Comparison of ENCODE assay signal across 1 cellular context in the genomic region with DNA sequence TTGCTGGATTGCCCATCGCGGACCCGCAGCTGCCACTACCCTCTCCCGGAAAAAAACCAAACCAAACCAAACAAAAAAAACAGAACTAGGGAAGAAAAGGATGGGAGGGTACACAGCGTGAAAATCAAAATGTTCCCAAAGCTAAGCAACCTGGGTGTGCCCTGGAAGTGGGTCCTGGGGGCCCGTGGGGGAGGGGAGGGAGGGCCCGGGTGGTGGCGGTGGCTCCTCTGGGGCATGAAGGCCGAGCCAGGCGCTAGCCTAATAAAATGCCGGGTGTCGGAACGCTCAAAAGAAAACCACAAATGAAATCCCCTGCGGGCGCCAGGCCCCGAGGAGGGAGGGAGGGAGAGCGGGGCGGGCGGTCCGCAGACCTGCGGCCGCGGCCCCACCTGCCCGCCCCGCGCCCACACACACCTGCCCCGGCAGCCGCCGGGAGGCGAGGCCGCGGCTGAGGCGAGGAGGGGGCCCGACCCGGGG.
TF ChIP-seq lines count a peak whose summit lies in the region.

No MANE protein-coding gene starts in this region.

TF ChIP-seq in HEK293, 187 proteins besides CTCF, POLR2A, EP300 and RAD21 (continued from another document):
- TF ChIP-seq ZSCAN30 (tag by site-specific recombination; IDR thresholded peaks at IDR 0.05) (peak; percentile 43; the same call in 1 of the 2 replicates), ZNF777 (tag by site-specific recombination; IDR thresholded peaks at IDR 0.05; ENCODE audit: borderline replicate concordance) (no peak), YY1 (tag by site-specific recombination; IDR thresholded peaks at IDR 0.05) (no peak; the same call in 1 of the 2 replicates), OSR2 (tag by site-specific recombination; IDR thresholded peaks at IDR 0.05) (no peak), KLF9 (tag by site-specific recombination; IDR thresholded peaks at IDR 0.05; ENCODE audit: low read depth) (peak; percentile 19; the same call in 1 of the 2 replicates), ZNF701 (tag by site-specific recombination; IDR thresholded peaks at IDR 0.05) (no peak), ZNF747 (tag by site-specific recombination; IDR thresholded peaks at IDR 0.05) (no peak), PRDM1 (tag by site-specific recombination; IDR thresholded peaks at IDR 0.05) (no peak), ZNF473 (tag by site-specific recombination; IDR thresholded peaks at IDR 0.05) (no peak), ZNF202 (tag by site-specific recombination; IDR thresholded peaks at IDR 0.05; ENCODE audit: borderline replicate concordance) (no peak), ZNF792 (tag by site-specific recombination; IDR thresholded peaks at IDR 0.05) (no peak), ZNF23 (tag by site-specific recombination; IDR thresholded peaks at IDR 0.05; ENCODE audit: borderline replicate concordance) (no peak), ZNF138 (tag by site-specific recombination; IDR thresholded peaks at IDR 0.05; ENCODE audit: borderline replicate concordance) (no peak), ZNF555 (tag by site-specific recombination; conservative IDR thresholded peaks at IDR 0.05) (no peak), MZF1 (tag by site-specific recombination; IDR thresholded peaks at IDR 0.05; ENCODE audit: borderline replicate concordance) (no peak), ZNF629 (tag by site-specific recombination; IDR thresholded peaks at IDR 0.05) (no peak), ZNF140 (tag by site-specific recombination; IDR thresholded peaks at IDR 0.05) (no peak), ZNF596 (tag by site-specific recombination; IDR thresholded peaks at IDR 0.05) (no peak), ZNF626 (tag by site-specific recombination; IDR thresholded peaks at IDR 0.05) (no peak), RBAK (tag by site-specific recombination; IDR thresholded peaks at IDR 0.05) (no peak), IKZF3 (tag by site-specific recombination; IDR thresholded peaks at IDR 0.05) (0 out of 2 replicates have a peak, but pooled peaks have one; percentile 11), ZNF768 (tag by site-specific recombination; IDR thresholded peaks at IDR 0.05) (no peak; the same call in 1 of the 2 replicates), ZFP37 (tag by site-specific recombination; IDR thresholded peaks at IDR 0.05) (no peak), ZNF776 (tag by site-specific recombination; IDR thresholded peaks at IDR 0.05; ENCODE audit: borderline replicate concordance) (no peak), ZNF221 (tag by site-specific recombination; IDR thresholded peaks at IDR 0.05; ENCODE audit: borderline replicate concordance) (no peak), ZNF48 (tag by site-specific recombination; IDR thresholded peaks at IDR 0.05) (no peak), ZNF830 (tag by site-specific recombination; IDR thresholded peaks at IDR 0.05; ENCODE audit: low read depth) (no peak), ZNF560 (tag by site-specific recombination; IDR thresholded peaks at IDR 0.05; ENCODE audit: borderline replicate concordance) (no peak), ZNF394 (tag by site-specific recombination; IDR thresholded peaks at IDR 0.05; ENCODE audit: borderline replicate concordance) (no peak), ZNF837 (tag by site-specific recombination; IDR thresholded peaks at IDR 0.05) (no peak), ZNF707 (tag by site-specific recombination; IDR thresholded peaks at IDR 0.05) (no peak), ZNF658 (tag by site-specific recombination; IDR thresholded peaks at IDR 0.05) (no peak), ZNF302 (tag by site-specific recombination; IDR thresholded peaks at IDR 0.05; ENCODE audit: low read depth) (no peak), ZFP3 (tag by site-specific recombination; IDR thresholded peaks at IDR 0.05; ENCODE audit: low read depth) (no peak), ZNF175 (tag by site-specific recombination; IDR thresholded peaks at IDR 0.05) (no peak), ZFHX2 (tag by site-specific recombination; conservative IDR thresholded peaks at IDR 0.05) (no peak), ZBTB20 (tag by site-specific recombination; IDR thresholded peaks at IDR 0.05) (no peak), ZNF404 (tag by site-specific recombination; IDR thresholded peaks at IDR 0.05) (no peak), KLF8 (tag by site-specific recombination; IDR thresholded peaks at IDR 0.05) (peak; percentile 58), SETDB1 (IDR thresholded peaks at IDR 0.05; ENCODE audit: insufficient read length, low read length) (no peak), ZNF248 (tag by site-specific recombination; IDR thresholded peaks at IDR 0.05) (no peak), GLIS1 (tag by site-specific recombination; IDR thresholded peaks at IDR 0.05) (no peak), SALL2 (tag by site-specific recombination; IDR thresholded peaks at IDR 0.05; ENCODE audit: borderline replicate concordance) (no peak), OVOL3 (tag by site-specific recombination; IDR thresholded peaks at IDR 0.05) (no peak), GLIS2 (tag by site-specific recombination; IDR thresholded peaks at IDR 0.05) (0 out of 2 replicates have a peak, but pooled peaks have one; percentile 54), ZNF292 (tag by site-specific recombination; IDR thresholded peaks at IDR 0.05; ENCODE audit: borderline replicate concordance, low read depth) (no peak), ZNF24 (tag by site-specific recombination; IDR thresholded peaks at IDR 0.05) (no peak), ZNF366 (tag by site-specific recombination; conservative IDR thresholded peaks at IDR 0.05) (no peak), ZNF600 (tag by site-specific recombination; IDR thresholded peaks at IDR 0.05) (no peak; the same call in 1 of the 2 replicates), GLI4 (tag by site-specific recombination; IDR thresholded peaks at IDR 0.05) (no peak), ZNF571 (tag by site-specific recombination; IDR thresholded peaks at IDR 0.05) (no peak), KLF10 (tag by site-specific recombination; IDR thresholded peaks at IDR 0.05) (no peak), KLF7 (tag by site-specific recombination; IDR thresholded peaks at IDR 0.05; ENCODE audit: borderline replicate concordance) (0 out of 2 replicates have a peak, but pooled peaks have one; percentile 17), ZXDB (tag by site-specific recombination; IDR thresholded peaks at IDR 0.05) (0 out of 2 replicates have a peak, but pooled peaks have one; percentile 25), ZBTB8A (tag by site-specific recombination; IDR thresholded peaks at IDR 0.05) (no peak), GFI1B (tag by site-specific recombination; IDR thresholded peaks at IDR 0.05) (no peak), MYNN (tag by site-specific recombination; IDR thresholded peaks at IDR 0.05; ENCODE audit: borderline replicate concordance) (no peak)
- TF ChIP-seq, protein P1, sequence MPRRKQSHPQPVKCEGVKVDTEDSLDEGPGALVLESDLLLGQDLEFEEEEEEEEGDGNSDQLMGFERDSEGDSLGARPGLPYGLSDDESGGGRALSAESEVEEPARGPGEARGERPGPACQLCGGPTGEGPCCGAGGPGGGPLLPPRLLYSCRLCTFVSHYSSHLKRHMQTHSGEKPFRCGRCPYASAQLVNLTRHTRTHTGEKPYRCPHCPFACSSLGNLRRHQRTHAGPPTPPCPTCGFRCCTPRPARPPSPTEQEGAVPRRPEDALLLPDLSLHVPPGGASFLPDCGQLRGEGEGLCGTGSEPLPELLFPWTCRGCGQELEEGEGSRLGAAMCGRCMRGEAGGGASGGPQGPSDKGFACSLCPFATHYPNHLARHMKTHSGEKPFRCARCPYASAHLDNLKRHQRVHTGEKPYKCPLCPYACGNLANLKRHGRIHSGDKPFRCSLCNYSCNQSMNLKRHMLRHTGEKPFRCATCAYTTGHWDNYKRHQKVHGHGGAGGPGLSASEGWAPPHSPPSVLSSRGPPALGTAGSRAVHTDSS (tag by site-specific recombination; IDR thresholded peaks at IDR 0.05): no peak
- TF ChIP-seq, protein P2, sequence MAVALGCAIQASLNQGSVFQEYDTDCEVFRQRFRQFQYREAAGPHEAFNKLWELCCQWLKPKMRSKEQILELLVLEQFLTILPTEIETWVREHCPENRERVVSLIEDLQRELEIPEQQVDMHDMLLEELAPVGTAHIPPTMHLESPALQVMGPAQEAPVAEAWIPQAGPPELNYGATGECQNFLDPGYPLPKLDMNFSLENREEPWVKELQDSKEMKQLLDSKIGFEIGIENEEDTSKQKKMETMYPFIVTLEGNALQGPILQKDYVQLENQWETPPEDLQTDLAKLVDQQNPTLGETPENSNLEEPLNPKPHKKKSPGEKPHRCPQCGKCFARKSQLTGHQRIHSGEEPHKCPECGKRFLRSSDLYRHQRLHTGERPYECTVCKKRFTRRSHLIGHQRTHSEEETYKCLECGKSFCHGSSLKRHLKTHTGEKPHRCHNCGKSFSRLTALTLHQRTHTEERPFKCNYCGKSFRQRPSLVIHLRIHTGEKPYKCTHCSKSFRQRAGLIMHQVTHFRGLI (tag by site-specific recombination; IDR thresholded peaks at IDR 0.05): no peak
- TF ChIP-seq, protein P3, sequence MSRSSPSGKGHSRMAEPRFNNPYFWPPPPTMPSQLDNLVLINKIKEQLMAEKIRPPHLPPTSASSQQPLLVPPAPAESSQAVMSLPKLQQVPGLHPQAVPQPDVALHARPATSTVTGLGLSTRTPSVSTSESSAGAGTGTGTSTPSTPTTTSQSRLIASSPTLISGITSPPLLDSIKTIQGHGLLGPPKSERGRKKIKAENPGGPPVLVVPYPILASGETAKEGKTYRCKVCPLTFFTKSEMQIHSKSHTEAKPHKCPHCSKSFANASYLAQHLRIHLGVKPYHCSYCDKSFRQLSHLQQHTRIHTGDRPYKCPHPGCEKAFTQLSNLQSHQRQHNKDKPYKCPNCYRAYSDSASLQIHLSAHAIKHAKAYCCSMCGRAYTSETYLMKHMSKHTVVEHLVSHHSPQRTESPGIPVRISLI (tag by site-specific recombination; IDR thresholded peaks at IDR 0.05): peak; percentile 48; the same call in 1 of the 2 replicates
- TF ChIP-seq, protein P4, sequence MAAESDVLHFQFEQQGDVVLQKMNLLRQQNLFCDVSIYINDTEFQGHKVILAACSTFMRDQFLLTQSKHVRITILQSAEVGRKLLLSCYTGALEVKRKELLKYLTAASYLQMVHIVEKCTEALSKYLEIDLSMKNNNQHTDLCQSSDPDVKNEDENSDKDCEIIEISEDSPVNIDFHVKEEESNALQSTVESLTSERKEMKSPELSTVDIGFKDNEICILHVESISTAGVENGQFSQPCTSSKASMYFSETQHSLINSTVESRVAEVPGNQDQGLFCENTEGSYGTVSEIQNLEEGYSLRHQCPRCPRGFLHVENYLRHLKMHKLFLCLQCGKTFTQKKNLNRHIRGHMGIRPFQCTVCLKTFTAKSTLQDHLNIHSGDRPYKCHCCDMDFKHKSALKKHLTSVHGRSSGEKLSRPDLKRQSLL (tag by site-specific recombination; IDR thresholded peaks at IDR 0.05): no peak
- TF ChIP-seq, protein P5, sequence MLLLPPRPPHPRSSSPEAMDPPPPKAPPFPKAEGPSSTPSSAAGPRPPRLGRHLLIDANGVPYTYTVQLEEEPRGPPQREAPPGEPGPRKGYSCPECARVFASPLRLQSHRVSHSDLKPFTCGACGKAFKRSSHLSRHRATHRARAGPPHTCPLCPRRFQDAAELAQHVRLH (tag by site-specific recombination; IDR thresholded peaks at IDR 0.05): peak; percentile 78; the same call in 1 of the 2 replicates
